In the genomic region with DNA sequence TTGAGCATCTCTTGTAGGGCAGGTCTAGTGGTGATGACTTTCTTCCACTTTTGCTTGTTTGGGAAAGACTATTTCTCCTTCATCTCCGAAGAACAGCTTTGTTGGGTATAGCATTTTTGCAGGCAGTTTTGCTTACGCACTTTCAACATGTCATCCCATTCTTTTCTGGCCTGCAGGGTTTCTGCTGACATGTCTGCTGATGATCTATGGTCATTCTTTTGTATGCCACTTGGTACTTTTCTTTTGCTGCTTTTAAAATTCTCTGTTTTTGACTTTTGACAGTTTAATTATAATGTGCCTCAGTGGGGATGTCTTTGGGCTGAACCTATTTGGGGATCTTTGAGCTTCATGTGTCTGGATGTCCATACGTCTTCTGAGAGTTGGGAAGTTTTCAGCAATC, we compare ENCODE assay signal across 24 cellular contexts.
"Had no signal": no experiment of that assay in that cellular context is flagged by ENCODE, and none has a peak within 500 bp of the region (broad histone marks: within the 10 kb centered on the region; RNA-seq: fewer than 3 reads in every experiment).

No MANE protein-coding gene starts in this region.

- H3K4me1 ChIP-seq: Peyer's patch, SJCRH30 had no signal

- H2AFZ ChIP-seq: PC-9 had no signal

- H3K27me3 ChIP-seq: MG63, Peyer's patch, SJCRH30 had no signal

- H3K4me3 ChIP-seq: MG63, PC-9, Peyer's patch, SJCRH30 had no signal

- H3K36me3 ChIP-seq: MG63, Peyer's patch, SJCRH30 had no signal

- DNase-seq: IMR-90, Karpas-422, KG1, MG63, NCI-H1092, NCI-H1105 treated with DMSO at 0.1 percent for 48 hours, NCI-H1417 treated with DMSO at 0.1 percent for 48 hours, NCI-H146, NCI-H1694 treated with DMSO at 0.1 percent for 48 hours, NCI-H1930, NCI-H2081, NCI-H2107, NCI-H2227 treated with DMSO at 0.1 percent for 48 hours, NCI-H524, NCI-H526 treated with DMSO at 0.1 percent for 48 hours, NCI-H748 treated with DMSO at 0.1 percent for 48 hours, OCI-M1, PC-9, Peyer's patch, SHP77 treated with DMSO at 0.1 percent for 48 hours, SJCRH30 had no signal

- H3K9me3 ChIP-seq: MG63, Peyer's patch, SJCRH30 had no signal

- H3K4me2 ChIP-seq: PC-9 had no signal

- ATAC-seq: Right ventricle myocardium inferior, SK-N-SH treated with all-trans-retinoic acid at 6 μM for 48 hours had no signal

- H3K27ac ChIP-seq: HL-60, PC-9, Peyer's patch, SJCRH30 had no signal
